Comparison of ENCODE assay signal across 8 cellular contexts in the genomic region with DNA sequence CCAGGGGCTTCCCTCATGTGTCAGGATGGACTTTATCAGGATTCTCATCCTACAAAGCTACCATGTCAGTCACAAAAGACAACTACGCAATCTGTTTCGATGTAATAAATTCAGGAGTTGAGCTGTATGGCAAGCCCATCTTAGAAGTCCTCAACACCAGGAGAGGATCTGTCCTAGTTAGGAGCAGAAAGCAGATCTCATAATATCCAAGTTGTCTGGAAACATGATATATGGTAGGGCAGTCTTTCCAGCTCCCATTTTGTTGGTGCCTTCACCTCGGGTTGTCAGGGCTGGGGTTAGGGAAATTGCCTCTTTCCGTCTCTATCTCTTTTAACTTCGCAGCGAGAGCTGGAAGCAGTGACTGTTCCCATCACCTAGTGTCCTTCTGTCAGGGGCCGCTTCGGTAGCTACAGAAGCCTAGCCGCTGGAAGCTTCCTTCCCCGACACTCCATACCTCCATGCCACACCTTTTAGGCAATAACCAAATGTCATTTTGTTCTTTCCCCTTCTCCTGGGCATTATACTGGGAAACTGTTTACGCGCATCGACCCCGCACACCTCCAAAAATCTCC. TPM values are rescaled to one million over a fixed set of nuclear protein-coding genes. Genes with fewer than 3 reads are reported as not detected.
DNase-seq lines count a peak whose midpoint lies in the region; ATAC-seq and TF ChIP-seq lines count a peak whose summit lies in the region.

No MANE protein-coding gene starts in this region.

- no peaks in the 10 kb centered on the region for H3K36me3 Mint-ChIP-seq in chondrocyte (ENCODE audit: low read depth)

- no peaks in the 10 kb centered on the region for H3K36me3 ChIP-seq in mucosa of descending colon (ENCODE audit: low read depth)

- intact Hi-C loops in mucosa of descending colon (cut with DNase I, micrococcal nuclease), result no loop called here
- intact Hi-C loops in posterior vena cava (cut with DNase I), result no loop called here

- no peaks in the 10 kb centered on the region for H3K9me3 Mint-ChIP-seq in chondrocyte (ENCODE audit: low read depth)

- ATAC-seq in mucosa of descending colon (peak; percentile 0), GM18505 (IDR thresholded peaks at IDR 0.05; ENCODE audit: unreplicated experiment) (no peak), GM18909 (IDR thresholded peaks at IDR 0.05; ENCODE audit: poor library complexity, unreplicated experiment) (no peak)

- no peak for TF ChIP-seq CTCF in chondrocyte (IDR thresholded peaks at IDR 0.05)
- no peak for TF ChIP-seq CTCF in mucosa of descending colon (IDR thresholded peaks at IDR 0.05)

- H3K4me3 ChIP-seq in mucosa of descending colon, result peak overlapping the region; percentile 85

- peaks cover 32% of the 10 kb centered on the region for H3K4me1 Mint-ChIP-seq in chondrocyte (ENCODE audit: low read depth)

- H3K27me3 Mint-ChIP-seq in chondrocyte (ENCODE audit: low read depth), result no peaks in the 10 kb centered on the region

- DNase-seq in DMS79 treated with DMSO at 0.1 percent for 48 hours (lab: John Stamatoyannopoulos, UW), result peak; percentile 68
- DNase-seq in NCI-H1694 treated with DMSO at 0.1 percent for 48 hours (lab: John Stamatoyannopoulos, UW), result peak; percentile 62
- DNase-seq in chondrocyte (ENCODE audit: low spot score), result no peak
- no peak for DNase-seq in mucosa of descending colon
- no peak for DNase-seq in posterior vena cava (ENCODE audit: low spot score)
- DNase-seq in activated effector memory CD4-positive, alpha-beta T cell treated with Interleukin-2 at 50 U/mL for 16 hours, result no peak

- peak overlapping the region; percentile 90 for H3K27ac Mint-ChIP-seq in chondrocyte (ENCODE audit: unreplicated experiment)

- TF ChIP-seq POLR2A in GM18505 (IDR thresholded peaks at IDR 0.05; ENCODE audit: borderline replicate concordance, extremely low read depth, insufficient read depth, insufficient read length), result no peak

- peak overlapping the region; percentile 92 for H3K4me3 Mint-ChIP-seq in chondrocyte (ENCODE audit: unreplicated experiment)

- H3K9me3 ChIP-seq in mucosa of descending colon, result no peaks in the 10 kb centered on the region

- peaks cover 20% of the 10 kb centered on the region for H3K4me1 ChIP-seq in mucosa of descending colon (ENCODE audit: low read depth)

RNA-seq across cellular contexts. Expression of a gene that starts 1.4 kb away (rescaled TPM):
- total RNA-seq in chondrocyte, result 43.5 to 46.9 TPM (median 45.0 TPM) in 3 replicates
- 10 to 100 TPM; 20.5 to 36.3 (median 27.9) TPM for total RNA-seq in mucosa of descending colon
- total RNA-seq in posterior vena cava, result 10 to 100 TPM; 34.9 to 45.9 TPM

RNA-seq across cellular contexts. Expression of a gene that starts 42.3 kb away (rescaled TPM):
- total RNA-seq in chondrocyte (not detected in 3 replicates), mucosa of descending colon (10 to 100 TPM in 2 of 3 donors, 1 to 10 TPM in 1; 3.1 to 16.2 (median 14.2) TPM), posterior vena cava (not detected)

Comparison
In these comparisons a context has a peak if more than half of its experiments do, and no peak if none do; other contexts are left out.
1. DNase-seq: peak in DMS79 treated with DMSO at 0.1 percent for 48 hours (single experiment) and NCI-H1694 treated with DMSO at 0.1 percent for 48 hours (single experiment); none in chondrocyte (single experiment), mucosa of descending colon (0 of 3), posterior vena cava (single experiment) and activated effector memory CD4-positive, alpha-beta T cell treated with Interleukin-2 at 50 U/mL for 16 hours (single experiment).